ENCODE assay signal across 24 cellular contexts in the genomic region with DNA sequence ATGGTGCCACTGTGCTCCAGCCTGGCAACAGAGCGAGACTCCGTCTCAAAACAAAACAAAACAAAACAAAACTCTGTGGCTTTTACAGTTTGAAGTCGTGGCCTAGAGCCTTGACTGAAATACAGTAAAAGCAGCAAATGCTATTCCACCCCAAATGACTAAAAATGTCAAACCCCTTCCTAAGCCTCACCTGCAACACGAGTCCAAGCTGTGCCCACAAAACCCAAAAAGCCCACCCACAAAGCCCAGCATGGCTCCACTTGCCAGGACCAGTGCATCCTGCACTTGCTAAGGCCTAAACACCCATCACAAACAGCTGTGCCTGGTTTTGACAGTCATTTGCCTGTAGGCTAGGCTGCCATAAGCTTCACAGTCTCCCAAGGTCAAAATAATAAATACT. TPM values are rescaled to one million over a fixed set of nuclear protein-coding genes. Genes with fewer than 3 reads are reported as not detected.
DNase-seq lines count a peak whose midpoint lies in the region; ATAC-seq and TF ChIP-seq lines count a peak whose summit lies in the region.
"Had no signal": no experiment of that assay in that cellular context is flagged by ENCODE, and none has a peak within 500 bp of the region (broad histone marks: within the 10 kb centered on the region; RNA-seq: fewer than 3 reads in every experiment).

No MANE protein-coding gene starts in this region.

- peaks cover 7 to 11% of the 10 kb centered on the region in 2 donors for H3K36me3 Mint-ChIP-seq in CD14-positive monocyte
- H3K36me3 Mint-ChIP-seq in activated T-helper 17 cell treated with anti-CD3 and anti-CD28 coated beads, Interleukin-2, amount 50 U/mL, for 72 hours (ENCODE audit: low read depth): no peaks in the 10 kb centered on the region
- H3K36me3 Mint-ChIP-seq in natural killer cell treated with Interleukin-12 subunit alpha and Interleukin-12 subunit beta and Interleukin-15 and Interleukin-18, amount 100 ng/mL, for 72 hours: peaks cover 5% of the 10 kb centered on the region

- no peak for TF ChIP-seq CTCF in CD14-positive monocyte (IDR thresholded peaks at IDR 0.05)

- no peaks in the 10 kb centered on the region for H3K9me3 ChIP-seq in KOPT-K1 (ENCODE audit: insufficient read depth, low read length, poor library complexity, severe bottlenecking)
- H3K9me3 ChIP-seq: BE2C, esophagus muscularis mucosa, MG63, SJSA1 had no signal

- H3K27ac ChIP-seq in KOPT-K1 (ENCODE audit: low read depth, low read length, poor library complexity, severe bottlenecking): peak overlapping the region; percentile 56
- H3K27ac ChIP-seq: esophagus muscularis mucosa, SJSA1 had no signal

- peak; percentile 16 for ATAC-seq in activated T-helper 17 cell treated with anti-CD3 and anti-CD28 coated beads, Interleukin-2, amount 50 U/mL, for 72 hours (replicated peaks)
- peak; percentile 59 to 73 for ATAC-seq in natural killer cell treated with Interleukin-12 subunit alpha and Interleukin-12 subunit beta and Interleukin-15 and Interleukin-18, amount 100 ng/mL, for 72 hours
- ATAC-seq in GM21723 (IDR thresholded peaks at IDR 0.05; ENCODE audit: unreplicated experiment): no peak
- no peak for ATAC-seq in GM19397 (IDR thresholded peaks at IDR 0.05; ENCODE audit: unreplicated experiment)
- ATAC-seq in GM21367 (IDR thresholded peaks at IDR 0.05; ENCODE audit: unreplicated experiment): no peak
- ATAC-seq: K562 had no signal

- peaks cover 65% of the 10 kb centered on the region for H3K4me1 Mint-ChIP-seq in CD14-positive monocyte
- H3K4me1 Mint-ChIP-seq in activated T-helper 17 cell treated with anti-CD3 and anti-CD28 coated beads, Interleukin-2, amount 50 U/mL, for 72 hours: peaks cover 10% of the 10 kb centered on the region
- peaks cover 59 to 62% of the 10 kb centered on the region in 2 donors for H3K4me1 Mint-ChIP-seq in natural killer cell treated with Interleukin-12 subunit alpha and Interleukin-12 subunit beta and Interleukin-15 and Interleukin-18, amount 100 ng/mL, for 72 hours (ENCODE audit: low read depth in 2 of 2)
- H3K4me1 Mint-ChIP-seq: endodermal cell had no signal

- DNase-seq in CD14-positive monocyte (ENCODE audit: low spot score) (no peak), globus pallidus (ENCODE audit: low spot score) (no peak)
- DNase-seq in natural killer cell treated with Interleukin-12 subunit alpha and Interleukin-12 subunit beta and Interleukin-15 and Interleukin-18, amount 100 ng/mL, for 72 hours (ENCODE audit: low spot score): no peak
- DNase-seq: BE2C, DMS79, endodermal cell, foreskin melanocyte, HCEC 1CT, mesenchymal stem cell, MG63, NCI-H1105 treated with DMSO at 0.1 percent for 48 hours, NCI-H1930, occipital lobe, T-helper 1 cell, trophoblast cell had no signal

- no peak overlapping the region for H3K4me3 Mint-ChIP-seq in CD14-positive monocyte
- no peak overlapping the region for H3K4me3 Mint-ChIP-seq in activated T-helper 17 cell treated with anti-CD3 and anti-CD28 coated beads, Interleukin-2, amount 50 U/mL, for 72 hours
- peak overlapping the region; percentile 78 for H3K4me3 Mint-ChIP-seq in natural killer cell treated with Interleukin-12 subunit alpha and Interleukin-12 subunit beta and Interleukin-15 and Interleukin-18, amount 100 ng/mL, for 72 hours
- H3K4me3 Mint-ChIP-seq: activated naive CD4-positive, alpha-beta T cell treated with anti-CD3 and anti-CD28 coated beads, Interleukin-2, amount 50 U/mL, for 24 hours; endodermal cell had no signal

- H3K27ac Mint-ChIP-seq in CD14-positive monocyte: peak overlapping the region; percentile 20 to 94 (median 76)
- H3K27ac Mint-ChIP-seq in activated T-helper 17 cell treated with anti-CD3 and anti-CD28 coated beads, Interleukin-2, amount 50 U/mL, for 72 hours: no peak overlapping the region
- H3K27ac Mint-ChIP-seq in natural killer cell treated with Interleukin-12 subunit alpha and Interleukin-12 subunit beta and Interleukin-15 and Interleukin-18, amount 100 ng/mL, for 72 hours: peak overlapping the region; percentile 88 to 95
- H3K27ac Mint-ChIP-seq: activated naive CD4-positive, alpha-beta T cell treated with anti-CD3 and anti-CD28 coated beads, Interleukin-2, amount 50 U/mL, for 24 hours; endodermal cell had no signal

- H3K9me3 Mint-ChIP-seq in CD14-positive monocyte: peaks cover 0 to 2% (median 0%) of the 10 kb centered on the region in 7 donors
- H3K9me3 Mint-ChIP-seq in activated T-helper 17 cell treated with anti-CD3 and anti-CD28 coated beads, Interleukin-2, amount 50 U/mL, for 72 hours: peaks cover 8% of the 10 kb centered on the region
- no peaks in the 10 kb centered on the region for H3K9me3 Mint-ChIP-seq in natural killer cell treated with Interleukin-12 subunit alpha and Interleukin-12 subunit beta and Interleukin-15 and Interleukin-18, amount 100 ng/mL, for 72 hours
- H3K9me3 Mint-ChIP-seq: activated naive CD4-positive, alpha-beta T cell treated with anti-CD3 and anti-CD28 coated beads, Interleukin-2, amount 50 U/mL, for 24 hours; endodermal cell had no signal

- H3K27me3 Mint-ChIP-seq in CD14-positive monocyte (ENCODE audit: low read depth in 3 of 3): no peaks in the 10 kb centered on the region
- no peaks in the 10 kb centered on the region for H3K27me3 Mint-ChIP-seq in activated T-helper 17 cell treated with anti-CD3 and anti-CD28 coated beads, Interleukin-2, amount 50 U/mL, for 72 hours
- H3K27me3 Mint-ChIP-seq in natural killer cell treated with Interleukin-12 subunit alpha and Interleukin-12 subunit beta and Interleukin-15 and Interleukin-18, amount 100 ng/mL, for 72 hours: no peaks in the 10 kb centered on the region
- H3K27me3 Mint-ChIP-seq: activated naive CD4-positive, alpha-beta T cell treated with anti-CD3 and anti-CD28 coated beads, Interleukin-2, amount 50 U/mL, for 24 hours had no signal

- H3K36me3 ChIP-seq in KOPT-K1 (ENCODE audit: insufficient read depth, low read length): no peaks in the 10 kb centered on the region
- H3K36me3 ChIP-seq: BE2C, esophagus muscularis mucosa, MG63, SJSA1 had no signal

- intact Hi-C loops in CD14-positive monocyte (cut with micrococcal nuclease): no loop called here

RNA-seq across cellular contexts. Expression of gene VAV3, which starts 21.3 kb away (rescaled TPM):
- polyA plus RNA-seq in CD14-positive monocyte: 1 to 10 TPM; 5.4 to 9.2 TPM
- total RNA-seq in activated T-helper 17 cell treated with anti-CD3 and anti-CD28 coated beads, Interleukin-2, amount 50 U/mL, for 72 hours: 1 to 10 TPM; 1.7 to 4.9 TPM
- total RNA-seq in natural killer cell treated with Interleukin-12 subunit alpha and Interleukin-12 subunit beta and Interleukin-15 and Interleukin-18, amount 100 ng/mL, for 72 hours: 10 to 100 TPM; 11.6 to 14.1 TPM
- total RNA-seq: K562, SJSA1 had no signal
- polyA plus RNA-seq: K562 had no signal

Comparison
In these comparisons a context has a peak if more than half of its experiments do, and no peak if none do; other contexts are left out.
1. ATAC-seq: peak in activated T-helper 17 cell treated with anti-CD3 and anti-CD28 coated beads, Interleukin-2, amount 50 U/mL, for 72 hours (single experiment) and natural killer cell treated with Interleukin-12 subunit alpha and Interleukin-12 subunit beta and Interleukin-15 and Interleukin-18, amount 100 ng/mL, for 72 hours (2 of 2); none in GM21723 (single experiment), GM19397 (single experiment) and GM21367 (single experiment).